8 cellular contexts compared by ENCODE assay signal in genomic region chr17:45461524-45462327, GRCh38. TPM values are rescaled to one million over a fixed set of nuclear protein-coding genes. Genes with fewer than 3 reads are reported as not detected.
DNase-seq lines count a peak whose midpoint lies in the region; ATAC-seq and TF ChIP-seq lines count a peak whose summit lies in the region.
"Not testable (repeated sequence)": the region's sequence is repeated elsewhere in the genome, so short reads cannot be mapped to it uniquely, and the experiment has no call there.

No MANE protein-coding gene starts in this region.

- peak; percentile 65 for DNase-seq in ELR (ENCODE audit: low read depth)
- DNase-seq in NCI-H345 (lab: John Stamatoyannopoulos, UW) = peak; percentile 57
- DNase-seq in activated B cell treated with CpG ODN at 0.5 μM for 24 hours = peak; percentile 48
- peak; percentile 10 to 17 (median 14) for DNase-seq in effector memory CD8-positive, alpha-beta T cell
- DNase-seq in mesenteric fat pad (ENCODE audit: low spot score) = peak; percentile 68
- DNase-seq in tibial artery = peak; percentile 40 to 69

- TF ChIP-seq CTCF in activated B cell treated with CpG ODN at 0.5 μM for 24 hours (IDR thresholded peaks at IDR 0.05); tibial artery (IDR thresholded peaks at IDR 0.05): not testable (repeated sequence)

- CTCF ChIA-PET in activated B cell treated with CpG ODN at 0.5 μM for 24 hours (lab: Charles Lee) = not testable (repeated sequence)

- peaks cover 12% of the 10 kb centered on the region for H3K36me3 Mint-ChIP-seq in activated B cell treated with CpG ODN at 0.5 μM for 24 hours (ENCODE audit: low read depth)
- H3K36me3 Mint-ChIP-seq in effector memory CD8-positive, alpha-beta T cell (ENCODE audit: insufficient read depth) = peaks cover 21% of the 10 kb centered on the region

- H3K9me3 Mint-ChIP-seq in activated B cell treated with CpG ODN at 0.5 μM for 24 hours; effector memory CD8-positive, alpha-beta T cell: not testable (repeated sequence)

- H3K36me3 ChIP-seq in tibial artery = peaks cover under 1 to 18% (median 6%) of the 10 kb centered on the region in 3 donors

- H3K9me3 ChIP-seq in tibial artery = not testable (repeated sequence)

- H3K27me3 ChIP-seq in tibial artery = not testable (repeated sequence)

- H3K4me1 Mint-ChIP-seq in activated B cell treated with CpG ODN at 0.5 μM for 24 hours = peaks cover 14% of the 10 kb centered on the region
- H3K4me1 Mint-ChIP-seq in effector memory CD8-positive, alpha-beta T cell (ENCODE audit: low read depth in 2 of 2) = not testable (repeated sequence)

- H3K27ac Mint-ChIP-seq in activated B cell treated with CpG ODN at 0.5 μM for 24 hours = peak overlapping the region; percentile 65
- peak overlapping the region; percentile 62 to 89 for H3K27ac Mint-ChIP-seq in effector memory CD8-positive, alpha-beta T cell

- H3K27me3 Mint-ChIP-seq in activated B cell treated with CpG ODN at 0.5 μM for 24 hours; effector memory CD8-positive, alpha-beta T cell: not testable (repeated sequence)

- peak; percentile 76 for ATAC-seq in GM21576 (IDR thresholded peaks at IDR 0.05; ENCODE audit: unreplicated experiment)
- ATAC-seq in HG03280 (IDR thresholded peaks at IDR 0.05; ENCODE audit: unreplicated experiment) = peak; percentile 76
- peak; percentile 100 for ATAC-seq in activated B cell treated with CpG ODN at 0.5 μM for 24 hours (ENCODE audit: low read depth)
- peak; percentile 92 for ATAC-seq in effector memory CD8-positive, alpha-beta T cell (replicated peaks)

- H3K4me3 Mint-ChIP-seq in activated B cell treated with CpG ODN at 0.5 μM for 24 hours = not testable (repeated sequence)
- H3K4me3 Mint-ChIP-seq in effector memory CD8-positive, alpha-beta T cell = peak overlapping the region; percentile 11 to 40

- H3K4me1 ChIP-seq in tibial artery = not testable (repeated sequence)

- H3K4me3 ChIP-seq in tibial artery = not testable (repeated sequence)

- H3K27ac ChIP-seq in tibial artery = not testable (repeated sequence)

- intact Hi-C loops in activated B cell treated with CpG ODN at 0.5 μM for 24 hours (cut with micrococcal nuclease); tibial artery (cut with DNase I; ENCODE audit: low total_unique reads): not testable (repeated sequence)

- POLR2A ChIA-PET in activated B cell treated with CpG ODN at 0.5 μM for 24 hours (lab: Charles Lee) = not testable (repeated sequence)

RNA-seq across cellular contexts. Expression of gene PLEKHM1, which starts 28.8 kb away (rescaled TPM):
- total RNA-seq in activated B cell treated with CpG ODN at 0.5 μM for 24 hours = 44.1 and 62.4 TPM in 2 replicates
- 51.2 TPM for total RNA-seq in mesenteric fat pad

RNA-seq across cellular contexts. Expression of gene ARHGAP27, which starts 29.1 kb away (rescaled TPM):
- total RNA-seq in activated B cell treated with CpG ODN at 0.5 μM for 24 hours (64.5 and 75.7 TPM in 2 replicates), mesenteric fat pad (27.3 TPM)

Comparison
In these comparisons a context has a peak if more than half of its experiments do, and no peak if none do; other contexts are left out.
1. DNase-seq: peak in every context shown above with its lines; median percentile 68 in mesenteric fat pad; 65 in ELR; 57 in NCI-H345; 54 in tibial artery; 48 in activated B cell treated with CpG ODN at 0.5 μM for 24 hours; 14 in effector memory CD8-positive, alpha-beta T cell.